ENCODE assay signal across 8 cellular contexts in the genomic region with DNA sequence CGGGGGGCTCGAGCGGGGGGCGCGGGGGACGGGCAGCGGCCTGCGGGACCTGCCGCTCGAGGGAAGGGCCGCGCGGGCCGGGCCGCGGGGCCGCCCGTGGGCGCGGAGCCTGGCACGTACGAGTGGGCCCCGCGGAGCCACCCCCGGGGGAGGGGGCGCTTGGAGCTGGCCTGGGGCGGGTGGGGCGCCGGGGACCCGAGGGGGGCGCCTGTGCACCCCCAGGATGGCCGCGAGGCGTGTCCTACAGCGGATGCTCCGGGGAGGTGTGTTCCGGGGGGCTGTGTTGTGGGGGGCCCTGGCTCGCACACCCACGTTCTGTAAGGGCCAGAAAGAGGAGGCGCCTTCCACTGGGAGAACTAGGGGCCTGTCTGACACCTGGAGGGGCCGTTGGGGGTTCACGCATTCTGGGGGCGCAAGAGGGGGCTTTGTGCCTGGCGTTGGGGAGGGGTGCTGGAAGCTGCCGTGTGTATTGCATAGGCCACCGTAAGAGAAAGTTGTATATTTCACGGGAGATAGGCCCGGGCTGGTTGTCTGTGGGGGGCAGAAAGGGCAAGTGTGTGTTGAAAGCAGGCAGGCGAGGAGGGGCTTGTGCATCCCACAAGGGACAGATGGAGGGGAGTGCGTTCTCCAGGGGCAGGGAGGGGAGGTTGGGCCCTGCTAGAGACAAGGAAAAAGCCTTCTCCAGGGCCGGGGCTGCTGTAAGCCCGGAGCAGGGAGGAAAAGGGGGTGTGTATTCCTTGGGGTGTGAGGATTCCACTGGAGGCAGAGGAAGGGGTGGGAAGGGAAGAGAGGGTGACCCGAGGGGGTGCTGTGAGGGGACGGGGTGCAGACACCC. TPM values are rescaled to one million over a fixed set of nuclear protein-coding genes. Genes with fewer than 3 reads are reported as not detected.
DNase-seq lines count a peak whose midpoint lies in the region; ATAC-seq, FAIRE-seq and TF ChIP-seq lines count a peak whose summit lies in the region.

No MANE protein-coding gene starts in this region.

- H3K27ac Mint-ChIP-seq in CD4-positive, alpha-beta memory T cell = peak overlapping the region in 5 of 7 donors; percentile 4 to 70 (median 41)

- CTCF ChIA-PET in CD4-positive, alpha-beta memory T cell (lab: Charles Lee; ENCODE audit: partially characterized antibody) = interaction anchor here (0.7 to 2.9 kb wide), 5 partner anchors 12 to 67 kb away, joined by 3 to 15 read pairs (median 3); no protein-coding TSS in a partner anchor

- no peak for TF ChIP-seq CTCF in pancreas (IDR thresholded peaks at IDR 0.05)

- H3K27ac ChIP-seq in CD4-positive, alpha-beta memory T cell (ENCODE audit: low read depth, low read length) = no peak overlapping the region
- peak overlapping the region in 3 of 4 donors; percentile 26 to 62 (median 39) for H3K27ac ChIP-seq in pancreas

- DNase-seq in CD4-positive, alpha-beta memory T cell = no peak
- DNase-seq in NT2/D1 (ENCODE audit: low read depth, low spot score) (no peak), epidermal melanocyte (ENCODE audit: insufficient read length, low spot score) (peak; percentile 40), pancreas (peak in 3 of 6 donors; percentile 30 to 74 (median 63)), SKM-1 treated with dmso at 0.1 percent for 144 hours (lab: John Stamatoyannopoulos, UW; ENCODE audit: unreplicated experiment) (no peak), DMS153 (lab: John Stamatoyannopoulos, UW) (no peak)
- no peak for DNase-seq in effector CD8-positive, alpha-beta T cell (lab: John Stamatoyannopoulos, UW)

- intact Hi-C loops in CD4-positive, alpha-beta memory T cell (cut with micrococcal nuclease) = loop anchor here (5.0 kb wide), 1 partner anchor 49 kb away; a partner anchor contains a TSS
- intact Hi-C loops in pancreas (cut with DNase I) = no loop called here

- H3K9ac ChIP-seq in NT2/D1 (ENCODE audit: insufficient read length, low read depth) = peak overlapping the region; percentile 74

- WGBS in pancreas, 2 donors = 1% methylated on average over 23 to 54 of the region's 54 CpGs

- POLR2A ChIA-PET in CD4-positive, alpha-beta memory T cell (lab: Charles Lee; ENCODE audit: partially characterized antibody) = interaction anchor here (0.6 to 1.3 kb wide), 10 partner anchors 10 to 150 kb away, joined by 3 to 5 read pairs (median 3); a partner anchor contains a TSS

- H3K4me1 Mint-ChIP-seq in CD4-positive, alpha-beta memory T cell = peaks cover 4 to 12% (median 7%) of the 10 kb centered on the region in 4 donors

- H3K4me1 ChIP-seq in CD4-positive, alpha-beta memory T cell (ENCODE audit: insufficient read depth, low read length) = peaks cover 10% of the 10 kb centered on the region
- H3K4me1 ChIP-seq in NT2/D1 (ENCODE audit: insufficient read depth, insufficient read length) (peaks cover 15% of the 10 kb centered on the region), pancreas (no peaks in the 10 kb centered on the region)

- no peak for FAIRE-seq in pancreas (lab: Jason Lieb, UNC)

- no peaks in the 10 kb centered on the region for H3K9me3 ChIP-seq in CD4-positive, alpha-beta memory T cell (ENCODE audit: control insufficient read depth in 1 of 2, low read length in 2 of 2)
- H3K9me3 ChIP-seq in NT2/D1 (ENCODE audit: insufficient read depth, low read length) (peaks cover 5% of the 10 kb centered on the region; the same call in 1 of the 2 replicates), pancreas (no peaks in the 10 kb centered on the region)

- ATAC-seq in GM21529 (IDR thresholded peaks at IDR 0.05; ENCODE audit: unreplicated experiment) (peak; percentile 9), pancreas (peak in 3 of 4 donors; percentile 5 to 9 (median 6))

- peaks cover 8% of the 10 kb centered on the region for H3K27me3 ChIP-seq in CD4-positive, alpha-beta memory T cell (ENCODE audit: insufficient read depth, low read length)
- no peaks in the 10 kb centered on the region for H3K27me3 ChIP-seq in NT2/D1 (ENCODE audit: insufficient read depth, insufficient read length)
- H3K27me3 ChIP-seq in pancreas = no peaks in the 10 kb centered on the region

- peaks cover 0 to 1% of the 10 kb centered on the region in 2 donors for H3K36me3 Mint-ChIP-seq in CD4-positive, alpha-beta memory T cell

- peaks cover 14 to 27% of the 10 kb centered on the region in 2 donors for H3K27me3 Mint-ChIP-seq in CD4-positive, alpha-beta memory T cell

- peaks cover 0 to 5% (median under 1%) of the 10 kb centered on the region in 8 donors for H3K9me3 Mint-ChIP-seq in CD4-positive, alpha-beta memory T cell

- peak overlapping the region; percentile 35 to 76 (median 64) for H3K4me3 Mint-ChIP-seq in CD4-positive, alpha-beta memory T cell

- H3K36me3 ChIP-seq in CD4-positive, alpha-beta memory T cell (ENCODE audit: insufficient read depth, low read length) = no peaks in the 10 kb centered on the region
- H3K36me3 ChIP-seq in NT2/D1 (ENCODE audit: insufficient read depth, insufficient read length, low read length) (no peaks in the 10 kb centered on the region), pancreas (no peaks in the 10 kb centered on the region)

- H3K4me3 ChIP-seq in CD4-positive, alpha-beta memory T cell (ENCODE audit: low read length in 2 of 2) = no peak overlapping the region
- H3K4me3 ChIP-seq in NT2/D1 (ENCODE audit: insufficient read length, low read depth) (peak overlapping the region; percentile 47), pancreas (peak overlapping the region; percentile 23 to 67 (median 52))

RNA-seq across cellular contexts. Expression of a gene that starts 0.7 kb away (rescaled TPM):
- total RNA-seq in CD4-positive, alpha-beta memory T cell = not detected
- not detected for polyA plus RNA-seq in CD4-positive, alpha-beta memory T cell
- 1 to 10 TPM; 2.6 to 3.9 (median 2.9) TPM for total RNA-seq in pancreas
- 1 to 10 TPM; 4.5 to 8.2 TPM for polyA plus RNA-seq in pancreas

RNA-seq across cellular contexts. Expression of a gene that starts 14.9 kb away (rescaled TPM):
- total RNA-seq in CD4-positive, alpha-beta memory T cell = 10 to 100 TPM; 16.3 to 16.5 TPM
- polyA plus RNA-seq in CD4-positive, alpha-beta memory T cell = 1 to 10 TPM; 8.3 to 9.4 TPM
- 1 to 10 TPM; 4.1 to 8.2 (median 5.6) TPM for total RNA-seq in pancreas
- polyA plus RNA-seq in pancreas = 1 to 10 TPM; 5.1 to 6.4 TPM

RNA-seq across cellular contexts. Expression of a gene that starts 15.1 kb away (rescaled TPM):
- 10 to 100 TPM; 54.3 to 60.6 TPM for total RNA-seq in CD4-positive, alpha-beta memory T cell
- 100 to 1,000 TPM; 114 to 187 TPM for polyA plus RNA-seq in CD4-positive, alpha-beta memory T cell
- 10 to 100 TPM; 26.9 to 36.8 (median 33.0) TPM for total RNA-seq in pancreas
- 10 to 100 TPM; 46.7 to 62.9 TPM for polyA plus RNA-seq in pancreas

RNA-seq across cellular contexts. Expression of a gene that starts 44.0 kb away (rescaled TPM):
- total RNA-seq in CD4-positive, alpha-beta memory T cell = not detected
- not detected for polyA plus RNA-seq in CD4-positive, alpha-beta memory T cell
- total RNA-seq in pancreas = 10 to 100 TPM in 5 of 6 donors, 1 to 10 TPM in 1; 8.8 to 25.9 (median 19.5) TPM
- polyA plus RNA-seq in pancreas = 100 to 1,000 TPM; 146 to 176 TPM

RNA-seq across cellular contexts. Expression of a gene that starts 51.1 kb away (rescaled TPM):
- total RNA-seq in CD4-positive, alpha-beta memory T cell = 1 to 10 TPM; 7.5 to 8.3 TPM
- 1 to 10 TPM; 1.2 to 3.3 TPM for polyA plus RNA-seq in CD4-positive, alpha-beta memory T cell
- 10 to 100 TPM in 2 of 6 donors, 1 to 10 TPM in 4; 2.3 to 11.9 (median 6.9) TPM for total RNA-seq in pancreas
- 10 to 100 TPM; 31.8 to 95.7 TPM for polyA plus RNA-seq in pancreas

Comparison
In these comparisons a context has a peak if more than half of its experiments do, and no peak if none do; other contexts are left out.
1. H3K4me3 ChIP-seq: peak in NT2/D1 (single experiment) and pancreas (4 of 4); none in CD4-positive, alpha-beta memory T cell (0 of 2).